In genomic region chr16:81705261-81705660, GRCh38 we compare ENCODE assay signal across 19 cellular contexts.
DNase-seq lines count a peak whose midpoint lies in the region; ATAC-seq and TF ChIP-seq lines count a peak whose summit lies in the region.
"Had no signal": no experiment of that assay in that cellular context is flagged by ENCODE, and none has a peak within 500 bp of the region (broad histone marks: within the 10 kb centered on the region; RNA-seq: fewer than 3 reads in every experiment).

No MANE protein-coding gene starts in this region.

- no peak overlapping the region for H2AK5ac ChIP-seq in trophoblast cell (ENCODE audit: low read length)

- H3K23ac ChIP-seq in trophoblast cell (ENCODE audit: low read length): no peak overlapping the region

- H3K18ac ChIP-seq in trophoblast cell (ENCODE audit: low read length): peak overlapping the region; percentile 10

- no peak overlapping the region for H2BK12ac ChIP-seq in trophoblast cell (ENCODE audit: low read length)

- H2BK120ac ChIP-seq in trophoblast cell (ENCODE audit: insufficient read depth, low read length, poor library complexity): no peak overlapping the region

- peaks cover 4 to 10% of the 10 kb centered on the region in 2 donors for H3K4me1 Mint-ChIP-seq in effector memory CD8-positive, alpha-beta T cell (ENCODE audit: low read depth in 2 of 2)
- peaks cover 2% of the 10 kb centered on the region for H3K4me1 Mint-ChIP-seq in activated CD4-positive, alpha-beta memory T cell treated with anti-CD3 and anti-CD28 coated beads for 36 hours (ENCODE audit: low read depth)
- H3K4me1 Mint-ChIP-seq: B cell, CD14-positive monocyte had no signal

- H3K4me1 ChIP-seq in trophoblast cell (ENCODE audit: control insufficient read depth in 1 of 2, insufficient read depth in 2 of 2, low read length in 2 of 2): peaks cover 22 to 29% of the 10 kb centered on the region in 2 experiments
- peaks cover 3% of the 10 kb centered on the region for H3K4me1 ChIP-seq in upper lobe of right lung

- H4K12ac ChIP-seq in trophoblast cell (ENCODE audit: low read depth, low read length): no peak overlapping the region

- H2BK5ac ChIP-seq in trophoblast cell (ENCODE audit: low read depth, low read length, poor library complexity): no peak overlapping the region

- no peaks in the 10 kb centered on the region for H3K79me2 ChIP-seq in trophoblast cell (ENCODE audit: control insufficient read depth, insufficient read depth, low read length, poor library complexity)

- WGBS in trophoblast cell (ENCODE audit: extremely low coverage, insufficient coverage, insufficient read length): no CpG with 5 or more reads among the region's 13 CpGs

- no peak for ATAC-seq in Right ventricle myocardium superior (ENCODE audit: poor library complexity)
- no peak for ATAC-seq in left cardiac atrium
- ATAC-seq in effector memory CD8-positive, alpha-beta T cell (replicated peaks): no peak
- no peak for ATAC-seq in upper lobe of right lung
- ATAC-seq in HG02759 (IDR thresholded peaks at IDR 0.05; ENCODE audit: unreplicated experiment): no peak

- peaks cover 77 to 85% of the 10 kb centered on the region in 2 experiments for H3K36me3 ChIP-seq in trophoblast cell (ENCODE audit: control insufficient read depth in 1 of 2, insufficient read depth in 2 of 2, low read length in 2 of 2)
- peaks cover 58% of the 10 kb centered on the region for H3K36me3 ChIP-seq in upper lobe of right lung

- no peak overlapping the region for H3K9ac ChIP-seq in trophoblast cell (ENCODE audit: low read length)

- no peak overlapping the region for H4K8ac ChIP-seq in trophoblast cell (ENCODE audit: low read depth, low read length)

- intact Hi-C loops in Right ventricle myocardium superior (cut with DNase I): no loop called here
- intact Hi-C loops in left cardiac atrium (cut with DNase I): no loop called here
- intact Hi-C loops in upper lobe of right lung (cut with DNase I): no loop called here
- intact Hi-C loops in activated CD4-positive, alpha-beta memory T cell treated with anti-CD3 and anti-CD28 coated beads for 36 hours (cut with micrococcal nuclease): no loop called here

- TF ChIP-seq CTCF in upper lobe of right lung (IDR thresholded peaks at IDR 0.05): no peak

- H3K14ac ChIP-seq in trophoblast cell (ENCODE audit: low read length): no peak overlapping the region

- CTCF ChIA-PET in activated CD4-positive, alpha-beta memory T cell treated with anti-CD3 and anti-CD28 coated beads for 36 hours (lab: Charles Lee): no interaction called here

- H4K91ac ChIP-seq in trophoblast cell (ENCODE audit: low read depth, low read length): peak overlapping the region; percentile 29

- no peak overlapping the region for H2AFZ ChIP-seq in trophoblast cell (ENCODE audit: insufficient read depth, low read length, poor library complexity)
- H2AFZ ChIP-seq: PC-9 had no signal

- no peak overlapping the region for H3K4me3 Mint-ChIP-seq in effector memory CD8-positive, alpha-beta T cell
- no peak overlapping the region for H3K4me3 Mint-ChIP-seq in activated CD4-positive, alpha-beta memory T cell treated with anti-CD3 and anti-CD28 coated beads for 36 hours
- H3K4me3 Mint-ChIP-seq: B cell, CD14-positive monocyte had no signal

- no peak overlapping the region for H3K4me2 ChIP-seq in trophoblast cell (ENCODE audit: low read length)
- H3K4me2 ChIP-seq: PC-9 had no signal

- H3K27ac ChIP-seq in trophoblast cell (ENCODE audit: low read depth, low read length): peak overlapping the region; percentile 24
- H3K27ac ChIP-seq in upper lobe of right lung: no peak overlapping the region
- H3K27ac ChIP-seq: HL-60, PC-9, SJCRH30 had no signal

- H3K9me3 ChIP-seq in trophoblast cell (ENCODE audit: insufficient read depth, low read depth, low read length) (no peaks in the 10 kb centered on the region), upper lobe of right lung (no peaks in the 10 kb centered on the region)
- H3K9me3 ChIP-seq: SJCRH30 had no signal

- H3K79me1 ChIP-seq in trophoblast cell (ENCODE audit: low read length): peaks cover 14% of the 10 kb centered on the region

- H3K27me3 Mint-ChIP-seq in effector memory CD8-positive, alpha-beta T cell: no peaks in the 10 kb centered on the region
- no peaks in the 10 kb centered on the region for H3K27me3 Mint-ChIP-seq in activated CD4-positive, alpha-beta memory T cell treated with anti-CD3 and anti-CD28 coated beads for 36 hours
- H3K27me3 Mint-ChIP-seq: B cell had no signal

- peak; percentile 22 for DNase-seq in Right ventricle myocardium superior
- no peak for DNase-seq in left cardiac atrium
- no peak for DNase-seq in effector memory CD8-positive, alpha-beta T cell
- no peak for DNase-seq in trophoblast cell
- peak; percentile 54 for DNase-seq in upper lobe of right lung
- DNase-seq in activated CD4-positive, alpha-beta T cell treated with anti-CD3 and anti-CD28 coated beads for 48 hours: no peak
- DNase-seq in activated CD4-positive, alpha-beta memory T cell treated with anti-CD3 and anti-CD28 coated beads for 36 hours: no peak
- DNase-seq: NCI-H1105, NCI-H146, NCI-H2029, NCI-H226, NCI-H510A treated with DMSO at 0.1 percent for 48 hours, NCI-H748 treated with DMSO at 0.1 percent for 48 hours, PC-9, SJCRH30 had no signal

- H3K4me3 ChIP-seq in trophoblast cell (ENCODE audit: low read depth, low read length) (no peak overlapping the region), upper lobe of right lung (no peak overlapping the region)
- H3K4me3 ChIP-seq: PC-9, SJCRH30 had no signal

- H3K4ac ChIP-seq in trophoblast cell (ENCODE audit: low read depth, low read length): no peak overlapping the region

- H3K36me3 Mint-ChIP-seq in effector memory CD8-positive, alpha-beta T cell (ENCODE audit: insufficient read depth): peaks cover 42% of the 10 kb centered on the region
- peaks cover 18% of the 10 kb centered on the region for H3K36me3 Mint-ChIP-seq in activated CD4-positive, alpha-beta memory T cell treated with anti-CD3 and anti-CD28 coated beads for 36 hours

- POLR2A ChIA-PET in activated CD4-positive, alpha-beta memory T cell treated with anti-CD3 and anti-CD28 coated beads for 36 hours (lab: Charles Lee): no interaction called here

- H3K27me3 ChIP-seq in trophoblast cell (ENCODE audit: insufficient read depth, low read length) (no peaks in the 10 kb centered on the region), upper lobe of right lung (no peaks in the 10 kb centered on the region)
- H3K27me3 ChIP-seq: SJCRH30 had no signal

- no peaks in the 10 kb centered on the region for H3K9me3 Mint-ChIP-seq in effector memory CD8-positive, alpha-beta T cell
- no peaks in the 10 kb centered on the region for H3K9me3 Mint-ChIP-seq in activated CD4-positive, alpha-beta memory T cell treated with anti-CD3 and anti-CD28 coated beads for 36 hours

- H3K27ac Mint-ChIP-seq in effector memory CD8-positive, alpha-beta T cell: peak overlapping the region; percentile 38 to 62
- H3K27ac Mint-ChIP-seq in activated CD4-positive, alpha-beta memory T cell treated with anti-CD3 and anti-CD28 coated beads for 36 hours: no peak overlapping the region
- H3K27ac Mint-ChIP-seq: B cell had no signal

Comparison
In these comparisons a context has a peak if more than half of its experiments do, and no peak if none do; other contexts are left out.
1. DNase-seq: peak in Right ventricle myocardium superior (single experiment) and upper lobe of right lung (single experiment); none in left cardiac atrium (single experiment), effector memory CD8-positive, alpha-beta T cell (0 of 3), trophoblast cell (0 of 2), activated CD4-positive, alpha-beta T cell treated with anti-CD3 and anti-CD28 coated beads for 48 hours (single experiment) and activated CD4-positive, alpha-beta memory T cell treated with anti-CD3 and anti-CD28 coated beads for 36 hours (single experiment).